21 cellular contexts compared by ENCODE assay signal in the genomic region with DNA sequence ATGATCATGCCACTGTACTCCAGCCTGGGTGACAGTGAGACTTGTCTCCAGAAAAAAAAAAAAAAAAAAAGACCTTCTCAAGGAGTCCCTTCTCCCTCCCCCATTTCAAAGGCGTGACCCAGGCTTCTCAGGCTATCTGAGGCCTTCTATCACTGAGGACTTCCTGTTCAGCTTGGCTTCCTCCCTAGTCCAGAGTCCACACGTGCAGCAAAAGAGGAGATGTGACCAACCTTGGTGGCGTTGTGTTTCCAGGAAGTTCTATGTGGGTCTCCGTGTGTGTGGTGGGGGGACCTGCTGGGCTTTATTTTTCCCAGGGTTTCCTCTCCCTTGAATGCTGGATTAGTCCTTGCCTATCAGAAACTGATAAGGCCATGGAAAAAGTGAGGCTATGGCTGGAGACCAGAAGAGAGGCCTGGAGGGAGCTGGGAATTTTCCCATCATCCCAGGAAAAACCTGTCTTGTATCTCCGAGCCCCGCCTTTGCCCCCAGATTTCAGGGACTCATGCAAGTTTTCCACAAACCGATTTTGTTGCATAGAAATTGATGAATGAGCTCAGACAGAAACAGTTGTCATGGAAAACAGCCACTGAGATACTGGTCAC.
"Had no signal": no experiment of that assay in that cellular context is flagged by ENCODE, and none has a peak within 500 bp of the region (broad histone marks: within the 10 kb centered on the region; RNA-seq: fewer than 3 reads in every experiment).

No MANE protein-coding gene starts in this region.

- H3K4me1 ChIP-seq: esophagus squamous epithelium, SJSA1, tibial nerve had no signal

- H3K36me3 ChIP-seq: esophagus squamous epithelium, ovary, SJSA1, tibial nerve had no signal

- FAIRE-seq: endothelial cell of umbilical vein had no signal

- DNase-seq: activated B cell treated with CpG ODN at 0.5 μM for 24 hours; activated CD4-positive, alpha-beta T cell treated with anti-CD3 and anti-CD28 coated beads, Interleukin-2, amount 10 ng/mL, durations not matched to agents 24 days and 14 days; activated CD8-positive, alpha-beta memory T cell treated with anti-CD3 and anti-CD28 coated beads, Interleukin-2, amount 50 U/mL, for 48 hours; activated naive CD8-positive, alpha-beta T cell treated with anti-CD3 and anti-CD28 coated beads, Interleukin-2, amount 10 ng/mL, durations not matched to agents 7 days and 5 days; activated T-cell treated with anti-CD3 and anti-CD28 coated beads, Interleukin-2, amount 50 U/mL, for 72 hours; cortex of kidney; effector CD4-positive, alpha-beta T cell; esophagus squamous epithelium; hypothalamus; kidney glomerular epithelial cell; naive B cell; ovary; stimulated activated CD4-positive, alpha-beta T cell treated with anti-CD3 and anti-CD28 coated beads, Interleukin-15, amount 100 ng/mL, for 24 hours; stimulated activated CD4-positive, alpha-beta T cell treated with anti-CD3 and anti-CD28 coated beads, Interleukin-4, amount 100 ng/mL, for 1 hour; stimulated activated naive B cell treated with anti-CD40 and anti-IgM and Interleukin-4, amounts not matched to agents 10 μg/mL and 1 μg/mL and 100 μg/mL, for 72 hours; substantia nigra; T1000 had no signal

- H3K27ac ChIP-seq: esophagus squamous epithelium, ovary, SJSA1, tibial nerve had no signal

- H3K27me3 ChIP-seq: esophagus squamous epithelium, ovary, SJSA1, tibial nerve had no signal

- H3K4me3 ChIP-seq: esophagus squamous epithelium, lung, ovary, SJSA1, tibial nerve had no signal

- ATAC-seq: activated T-cell treated with anti-CD3 and anti-CD28 coated beads, Interleukin-2, amount 50 U/mL, for 72 hours; stimulated activated naive B cell treated with anti-CD40 and anti-IgM and Interleukin-4, amounts not matched to agents 10 μg/mL and 1 μg/mL and 100 μg/mL, for 72 hours had no signal

- H3K9me3 ChIP-seq: esophagus squamous epithelium, ovary, SJSA1 had no signal
